ENCODE assay signal across 10 cellular contexts in genomic region chr12:19431407-19432308, GRCh38. TPM values are rescaled to one million over a fixed set of nuclear protein-coding genes. Genes with fewer than 3 reads are reported as not detected.
A peak's percentile ranks its signal among the peaks of the same experiment; 100 is the strongest.
DNase-seq lines count a peak whose midpoint lies in the region; ATAC-seq and TF ChIP-seq lines count a peak whose summit lies in the region.
"Had no signal": no experiment of that assay in that cellular context is flagged by ENCODE, and none has a peak within 500 bp of the region (broad histone marks: within the 10 kb centered on the region; RNA-seq: fewer than 3 reads in every experiment).

No MANE protein-coding gene starts in this region.

- no peak overlapping the region for H3K9ac ChIP-seq in neural progenitor cell

- ATAC-seq in GM21526 (IDR thresholded peaks at IDR 0.05; ENCODE audit: low FRiP score, unreplicated experiment): peak; percentile 52
- no peak for ATAC-seq in left ventricle myocardium superior

- H3K27ac Mint-ChIP-seq in neural progenitor cell: no peak overlapping the region

- no peak for TF ChIP-seq CTCF in neural progenitor cell (IDR thresholded peaks at IDR 0.05)

- H3K27ac ChIP-seq in neural progenitor cell: no peak overlapping the region
- H3K27ac ChIP-seq: neutrophil, SK-N-MC had no signal

- H3K9me3 Mint-ChIP-seq in neural progenitor cell: peaks cover 5% of the 10 kb centered on the region

- H2AFZ ChIP-seq in neural progenitor cell (replicated peaks): peak overlapping the region; percentile 79

- H3K36me3 ChIP-seq in neural progenitor cell: no peaks in the 10 kb centered on the region
- H3K36me3 ChIP-seq: neutrophil had no signal

- peaks cover 5% of the 10 kb centered on the region for H3K27me3 Mint-ChIP-seq in neural progenitor cell (ENCODE audit: insufficient read depth, low read depth)

- no peak overlapping the region for H3K4me2 ChIP-seq in neural progenitor cell

- H3K4me1 Mint-ChIP-seq in neural progenitor cell: peaks cover 7% of the 10 kb centered on the region

- no peaks in the 10 kb centered on the region for H3K27me3 ChIP-seq in neural progenitor cell
- H3K27me3 ChIP-seq: neutrophil had no signal

- no peaks in the 10 kb centered on the region for H4K20me1 ChIP-seq in neural progenitor cell (ENCODE audit: low read depth)

- intact Hi-C loops in left ventricle myocardium superior (cut with micrococcal nuclease): no loop called here

- H3K4me1 ChIP-seq in neural progenitor cell: peaks cover 4% of the 10 kb centered on the region

- H3K9me3 ChIP-seq in neural progenitor cell (ENCODE audit: low read depth): no peaks in the 10 kb centered on the region
- H3K9me3 ChIP-seq: neutrophil had no signal

- DNase-seq in ELF-1 (ENCODE audit: low read depth, low spot score): peak; percentile 53
- peak; percentile 36 for DNase-seq in MV-4-11 (lab: John Stamatoyannopoulos, UW)
- peak; percentile 26 for DNase-seq in amniotic stem cell (lab: John Stamatoyannopoulos, UW)
- DNase-seq in neural progenitor cell (ENCODE audit: low spot score): no peak
- no peak for DNase-seq in mucosa of gallbladder (ENCODE audit: low spot score)
- no peak for DNase-seq in HUDEP-2 (lab: John Stamatoyannopoulos, UW; ENCODE audit: unreplicated experiment in 76 of 76)
- no peak for DNase-seq in left ventricle myocardium superior

- H3K36me3 Mint-ChIP-seq in neural progenitor cell: peaks cover 2% of the 10 kb centered on the region

- H3K4me3 Mint-ChIP-seq in neural progenitor cell: no peak overlapping the region

- H3K4me3 ChIP-seq in neural progenitor cell: no peak overlapping the region
- H3K4me3 ChIP-seq: SK-N-MC had no signal

- H3K79me2 ChIP-seq in neural progenitor cell (ENCODE audit: low read depth): no peaks in the 10 kb centered on the region

- H3F3A ChIP-seq in neural progenitor cell (ENCODE audit: low read depth): no peaks in the 10 kb centered on the region

RNA-seq across cellular contexts. Expression of gene AEBP2, which starts 7.6 kb away (rescaled TPM):
- total RNA-seq in neural progenitor cell (ENCODE audit: low replicate concordance) (22.6 and 34.0 TPM in 2 replicates), mucosa of gallbladder (39.5 TPM), left ventricle myocardium superior (28.5 TPM)

Comparison
In these comparisons a context has a peak if more than half of its experiments do, and no peak if none do; other contexts are left out.
1. DNase-seq: peak in ELF-1 (single experiment), MV-4-11 (single experiment) and amniotic stem cell (single experiment); none in neural progenitor cell (single experiment), mucosa of gallbladder (single experiment), HUDEP-2 (0 of 76) and left ventricle myocardium superior (single experiment).